Comparison of ENCODE assay signal across 1 cellular context in the genomic region with DNA sequence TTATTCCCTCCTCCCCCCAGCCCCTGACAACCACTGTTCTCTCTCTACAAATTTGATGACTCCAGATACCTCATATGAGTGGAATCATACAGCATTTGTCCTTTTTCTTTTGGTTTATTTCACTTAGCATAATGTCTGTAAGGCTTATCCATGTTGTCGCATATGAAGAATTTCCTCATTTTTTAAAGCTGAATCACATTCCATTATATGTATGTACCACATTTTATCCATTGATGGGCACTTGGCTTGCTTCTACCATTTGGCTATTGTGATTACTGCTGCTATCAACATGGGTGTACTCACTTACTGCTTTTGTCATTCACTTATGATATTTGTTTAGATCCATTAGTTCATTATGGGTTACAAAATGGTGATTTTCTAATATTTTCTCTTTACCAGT.
TF ChIP-seq lines count a peak whose summit lies in the region.

No MANE protein-coding gene starts in this region.

TF ChIP-seq in IMR-90, 13 proteins besides CTCF, POLR2A, EP300 and RAD21 (continued from another document):
- TF ChIP-seq MAZ (IDR thresholded peaks at IDR 0.05; ENCODE audit: borderline replicate concordance, low read depth, low read length) (no peak), MXI1 (IDR thresholded peaks at IDR 0.05; ENCODE audit: borderline replicate concordance, low read depth, low read length) (no peak), RCOR1 (IDR thresholded peaks at IDR 0.05; ENCODE audit: insufficient replicate concordance, low read length) (no peak), CHD1 (IDR thresholded peaks at IDR 0.05; ENCODE audit: low read depth, low read length) (no peak), RFX5 (IDR thresholded peaks at IDR 0.05; ENCODE audit: low read depth, low read length) (no peak), FOS (IDR thresholded peaks at IDR 0.05; ENCODE audit: low read depth, low read length) (no peak)
- TF ChIP-seq, protein P1, sequence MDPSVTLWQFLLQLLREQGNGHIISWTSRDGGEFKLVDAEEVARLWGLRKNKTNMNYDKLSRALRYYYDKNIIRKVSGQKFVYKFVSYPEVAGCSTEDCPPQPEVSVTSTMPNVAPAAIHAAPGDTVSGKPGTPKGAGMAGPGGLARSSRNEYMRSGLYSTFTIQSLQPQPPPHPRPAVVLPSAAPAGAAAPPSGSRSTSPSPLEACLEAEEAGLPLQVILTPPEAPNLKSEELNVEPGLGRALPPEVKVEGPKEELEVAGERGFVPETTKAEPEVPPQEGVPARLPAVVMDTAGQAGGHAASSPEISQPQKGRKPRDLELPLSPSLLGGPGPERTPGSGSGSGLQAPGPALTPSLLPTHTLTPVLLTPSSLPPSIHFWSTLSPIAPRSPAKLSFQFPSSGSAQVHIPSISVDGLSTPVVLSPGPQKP (IDR thresholded peaks at IDR 0.05; ENCODE audit: borderline replicate concordance, low read depth, low read length), result no peak
